Comparison of ENCODE assay signal across 29 cellular contexts in the genomic region with DNA sequence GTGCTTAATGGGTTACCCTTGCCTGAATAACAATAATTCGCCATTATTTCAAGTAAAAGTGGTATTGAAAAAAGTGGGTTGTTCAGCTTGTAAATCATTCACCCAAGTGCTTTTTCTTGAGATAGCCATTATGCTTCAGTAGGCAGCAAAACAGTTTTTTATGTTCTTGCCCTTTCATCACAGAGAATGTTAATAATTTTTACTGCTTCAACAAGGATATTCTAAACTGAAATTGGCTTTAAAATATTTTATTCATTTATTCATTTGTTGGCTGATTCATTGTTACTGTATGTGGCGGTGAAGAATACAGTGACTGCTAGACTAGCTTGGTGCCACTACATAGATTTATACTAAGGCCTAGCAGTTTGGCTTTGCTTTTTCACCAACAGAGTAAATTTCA.
"Had no signal": no experiment of that assay in that cellular context is flagged by ENCODE, and none has a peak within 500 bp of the region (broad histone marks: within the 10 kb centered on the region; RNA-seq: fewer than 3 reads in every experiment).

No MANE protein-coding gene starts in this region.

- FAIRE-seq: endometrium, endothelial cell of umbilical vein had no signal

- H3K4me1 ChIP-seq: body of pancreas, colonic mucosa, esophagus squamous epithelium had no signal

- H3K9me3 ChIP-seq: adrenal gland, body of pancreas, colonic mucosa, esophagus squamous epithelium, gastroesophageal sphincter had no signal

- H3K4me3 ChIP-seq: adrenal gland, body of pancreas, colonic mucosa, esophagus squamous epithelium, gastroesophageal sphincter had no signal

- H3K27me3 ChIP-seq: adrenal gland, body of pancreas, colonic mucosa, esophagus squamous epithelium, gastroesophageal sphincter had no signal

- DNase-seq: activated CD4-positive, alpha-beta memory T cell treated with anti-CD3 and anti-CD28 coated beads for 36 hours; activated CD4-positive, alpha-beta T cell treated with anti-CD3 and anti-CD28 coated beads for 36 hours; activated CD4-positive, alpha-beta T cell treated with anti-CD3 and anti-CD28 coated beads, Interleukin-2, amount 10 ng/mL, durations not matched to agents 24 days and 14 days; activated CD4-positive, CD25-positive, alpha-beta regulatory T cell; activated CD4-positive, CD25-positive, alpha-beta regulatory T cell treated with anti-CD3 and anti-CD28 coated beads, Interleukin-2, amount 50 U/mL, for 72 hours; activated CD8-positive, alpha-beta memory T cell treated with anti-CD3 and anti-CD28 coated beads, Interleukin-2, amount 10 ng/mL, durations not matched to agents 7 days and 5 days; activated CD8-positive, alpha-beta memory T cell treated with anti-CD3 and anti-CD28 coated beads, Interleukin-2, amount 50 U/mL, for 4 hours; activated CD8-positive, alpha-beta T cell treated with anti-CD3 and anti-CD28 coated beads, Interleukin-2, amount 10 ng/mL, durations not matched to agents 7 days and 5 days; activated effector memory CD4-positive, alpha-beta T cell treated with anti-CD3 and anti-CD28 coated beads, Interleukin-2, amount 50 U/mL, for 16 hours; activated naive CD4-positive, alpha-beta T cell treated with anti-CD3 and anti-CD28 coated beads for 36 hours; activated naive CD8-positive, alpha-beta T cell treated with anti-CD3 and anti-CD28 coated beads for 36 hours; activated naive CD8-positive, alpha-beta T cell treated with anti-CD3 and anti-CD28 coated beads, Interleukin-2, amount 50 U/mL, for 24 hours; activated T-cell treated with anti-CD3 and anti-CD28 coated beads, Interleukin-2, amount 50 U/mL, for 1 hour; activated T-cell treated with anti-CD3 and anti-CD28 coated beads, Interleukin-2, amount 50 U/mL, for 48 hours; adrenal gland; amygdala; aorta; body of pancreas; caudate nucleus; cerebellar nuclear complex; colonic mucosa; effector CD8-positive, alpha-beta T cell; esophagus squamous epithelium; foreskin melanocyte; T-helper 2 cell had no signal

- H3K36me3 ChIP-seq: adrenal gland, colonic mucosa, esophagus squamous epithelium, gastroesophageal sphincter had no signal

- H3K27ac ChIP-seq: adrenal gland, body of pancreas, colonic mucosa, epithelial cell of prostate, esophagus squamous epithelium, gastroesophageal sphincter had no signal

- ATAC-seq: activated CD4-positive, alpha-beta T cell treated with anti-CD3 and anti-CD28 coated beads for 36 hours; activated CD8-positive, alpha-beta memory T cell treated with anti-CD3 and anti-CD28 coated beads, Interleukin-2, amount 10 ng/mL, durations not matched to agents 7 days and 5 days; activated CD8-positive, alpha-beta T cell treated with anti-CD3 and anti-CD28 coated beads, Interleukin-2, amount 10 ng/mL, durations not matched to agents 7 days and 5 days; activated naive CD8-positive, alpha-beta T cell treated with anti-CD3 and anti-CD28 coated beads, Interleukin-2, amount 50 U/mL, for 24 hours; body of pancreas; gastroesophageal sphincter had no signal
